In genomic region chr12:70543444-70543843, GRCh38 we compare ENCODE assay signal across 11 cellular contexts.
DNase-seq lines count a peak whose midpoint lies in the region; ATAC-seq and TF ChIP-seq lines count a peak whose summit lies in the region.
"Had no signal": no experiment of that assay in that cellular context is flagged by ENCODE, and none has a peak within 500 bp of the region (broad histone marks: within the 10 kb centered on the region; RNA-seq: fewer than 3 reads in every experiment).

No MANE protein-coding gene starts in this region.

- H3K9ac ChIP-seq in GM23248 (peak overlapping the region; percentile 43), H9 (ENCODE audit: extremely low read depth, insufficient read length, low read length) (no peak overlapping the region)

- H3K23ac ChIP-seq in H9 (ENCODE audit: insufficient read length, low read depth, low read length), result no peak overlapping the region

- H4K20me1 ChIP-seq in GM23248 (ENCODE audit: insufficient read depth) (no peaks in the 10 kb centered on the region), H9 (ENCODE audit: control insufficient read depth, insufficient read depth, insufficient read length) (no peaks in the 10 kb centered on the region)

- no peak overlapping the region for H4K8ac ChIP-seq in H9 (replicated peaks; ENCODE audit: insufficient read length, low read depth, low read length)

- 1 to 3% methylated on average over 6 of the region's 6 CpGs for WGBS in GM23248 (ENCODE audit: low coverage in 1 of 2, low lambda C conversion rate in 2 of 2, missing lambda C conversion rate in 2 of 2), 2 experiments
- WGBS in tibial nerve, 2 donors, result 37 to 43% methylated on average over 6 of the region's 6 CpGs
- WGBS in H9 (ENCODE audit: extremely low coverage, insufficient read length, low lambda C conversion rate), result no CpG with 5 or more reads among the region's 6 CpGs

- H3K27ac ChIP-seq in GM23248 (peak overlapping the region; percentile 75), tibial nerve (peak overlapping the region in 2 of 4 donors; percentile 23 to 58), H9 (ENCODE audit: insufficient read length, low read depth, low read length) (no peak overlapping the region)

- TF ChIP-seq CTCF in tibial nerve (IDR thresholded peaks at IDR 0.05), result no peak
- TF ChIP-seq CTCF in H9 (conservative IDR thresholded peaks at IDR 0.05), result no peak

- H3K9me3 Mint-ChIP-seq in stimulated activated memory B cell treated with anti-CD40 and anti-IgM and Interleukin-4, amounts not matched to agents 10 μg/mL and 1 μg/mL and 100 μg/mL, for 72 hours, result no peaks in the 10 kb centered on the region
- no peaks in the 10 kb centered on the region for H3K9me3 Mint-ChIP-seq in H9
- H3K9me3 Mint-ChIP-seq: stimulated activated effector memory CD8-positive, alpha-beta T cell treated with anti-CD3 and anti-CD28 coated beads, Interleukin-12 subunit alpha, Interleukin-12 subunit beta, amount 100 ng/mL, for 72 hours had no signal

- no peak overlapping the region for H4K5ac ChIP-seq in H9 (ENCODE audit: insufficient read length, low read depth, low read length)

- peak; percentile 98 for DNase-seq in GM23248
- DNase-seq in SK-MEL-5 (ENCODE audit: low read depth, low spot score), result peak; percentile 57
- DNase-seq in fibroblast of the conjunctiva (ENCODE audit: low read depth), result peak; percentile 67
- DNase-seq in skeletal muscle cell (ENCODE audit: low read depth), result peak; percentile 97
- no peak for DNase-seq in tibial nerve (ENCODE audit: low spot score in 2 of 2)
- no peak for DNase-seq in activated CD4-positive, alpha-beta T cell treated with anti-CD3 and anti-CD28 coated beads, Interleukin-2, amount 50 U/mL, for 48 hours
- DNase-seq in H9, result no peak
- DNase-seq: activated T-cell treated with anti-CD3 and anti-CD28 coated beads, Interleukin-2, amount 50 U/mL, for 1 hour had no signal

- no peak for ATAC-seq in stimulated activated memory B cell treated with anti-CD40 and anti-IgM and Interleukin-4, amounts not matched to agents 10 μg/mL and 1 μg/mL and 100 μg/mL, for 72 hours
- ATAC-seq: stimulated activated effector memory CD8-positive, alpha-beta T cell treated with anti-CD3 and anti-CD28 coated beads, Interleukin-12 subunit alpha, Interleukin-12 subunit beta, amount 100 ng/mL, for 72 hours had no signal

- H2AK5ac ChIP-seq in H9 (ENCODE audit: insufficient read length, low read length), result no peak overlapping the region

- H3K4me2 ChIP-seq in GM23248 (ENCODE audit: unreplicated experiment) (peak overlapping the region; percentile 54), H9 (ENCODE audit: insufficient read depth, insufficient read length, low read length) (no peak overlapping the region)

- peaks cover 18% of the 10 kb centered on the region for H3F3A ChIP-seq in GM23248 (ENCODE audit: insufficient read depth)

- H2AFZ ChIP-seq in GM23248 (peak overlapping the region; percentile 13; the same call in 1 of the 2 replicates), H9 (ENCODE audit: low read length) (no peak overlapping the region)

- no peak overlapping the region for H2BK20ac ChIP-seq in H9 (ENCODE audit: low read depth, low read length, poor library complexity, severe bottlenecking)

- H2BK12ac ChIP-seq in H9 (ENCODE audit: insufficient read length, low read depth, low read length), result no peak overlapping the region

- H3K9me2 ChIP-seq in GM23248 (ENCODE audit: insufficient read depth), result no peaks in the 10 kb centered on the region

- TF ChIP-seq EP300 in tibial nerve (IDR thresholded peaks at IDR 0.05), result peak in 1 of 2 donors; percentile 52

- H3K27me3 Mint-ChIP-seq in stimulated activated memory B cell treated with anti-CD40 and anti-IgM and Interleukin-4, amounts not matched to agents 10 μg/mL and 1 μg/mL and 100 μg/mL, for 72 hours, result no peaks in the 10 kb centered on the region
- no peaks in the 10 kb centered on the region for H3K27me3 Mint-ChIP-seq in H9 (ENCODE audit: low read depth)

- no peaks in the 10 kb centered on the region for H3K4me1 Mint-ChIP-seq in stimulated activated memory B cell treated with anti-CD40 and anti-IgM and Interleukin-4, amounts not matched to agents 10 μg/mL and 1 μg/mL and 100 μg/mL, for 72 hours
- H3K4me1 Mint-ChIP-seq in H9, result peaks cover 3 to 7% of the 10 kb centered on the region in 2 experiments; a peak in 3 of 4 replicates
- H3K4me1 Mint-ChIP-seq: stimulated activated effector memory CD8-positive, alpha-beta T cell treated with anti-CD3 and anti-CD28 coated beads, Interleukin-12 subunit alpha, Interleukin-12 subunit beta, amount 100 ng/mL, for 72 hours had no signal

- no peaks in the 10 kb centered on the region for H3K36me3 ChIP-seq in GM23248 (ENCODE audit: low read depth)
- H3K36me3 ChIP-seq in tibial nerve, result no peaks in the 10 kb centered on the region

- H3K4me3 Mint-ChIP-seq in stimulated activated memory B cell treated with anti-CD40 and anti-IgM and Interleukin-4, amounts not matched to agents 10 μg/mL and 1 μg/mL and 100 μg/mL, for 72 hours, result no peak overlapping the region
- no peak overlapping the region for H3K4me3 Mint-ChIP-seq in H9
- H3K4me3 Mint-ChIP-seq: stimulated activated effector memory CD8-positive, alpha-beta T cell treated with anti-CD3 and anti-CD28 coated beads, Interleukin-12 subunit alpha, Interleukin-12 subunit beta, amount 100 ng/mL, for 72 hours had no signal

- H3K4me1 ChIP-seq in GM23248 (ENCODE audit: insufficient read depth) (peaks cover 15% of the 10 kb centered on the region), tibial nerve (peaks cover 0 to 21% (median 3%) of the 10 kb centered on the region in 4 donors), H9 (ENCODE audit: insufficient read depth, low read length) (peaks cover 3% of the 10 kb centered on the region; the same call in 1 of the 2 replicates)

- H2BK15ac ChIP-seq in H9 (ENCODE audit: low read depth, low read length), result no peak overlapping the region

- no peak overlapping the region for H3K27ac Mint-ChIP-seq in stimulated activated memory B cell treated with anti-CD40 and anti-IgM and Interleukin-4, amounts not matched to agents 10 μg/mL and 1 μg/mL and 100 μg/mL, for 72 hours
- H3K27ac Mint-ChIP-seq in H9, result no peak overlapping the region
- H3K27ac Mint-ChIP-seq: progenitor cell of endocrine pancreas; stimulated activated effector memory CD8-positive, alpha-beta T cell treated with anti-CD3 and anti-CD28 coated beads, Interleukin-12 subunit alpha, Interleukin-12 subunit beta, amount 100 ng/mL, for 72 hours had no signal

- no peak overlapping the region for H3T11ph ChIP-seq in H9 (ENCODE audit: low read length)

- H3K4ac ChIP-seq in H9 (ENCODE audit: low read depth, low read length), result no peak overlapping the region

- H4K91ac ChIP-seq in H9 (ENCODE audit: insufficient read length, low read depth, low read length), result no peak overlapping the region

- H3K14ac ChIP-seq in H9 (ENCODE audit: insufficient read depth, low read length), result no peak overlapping the region

- H3K4me3 ChIP-seq in GM23248, result no peak overlapping the region
- H3K4me3 ChIP-seq in skeletal muscle cell (ENCODE audit: low read depth, low read length), result no peak overlapping the region
- no peak overlapping the region for H3K4me3 ChIP-seq in tibial nerve

- no peaks in the 10 kb centered on the region for H3K36me3 Mint-ChIP-seq in stimulated activated memory B cell treated with anti-CD40 and anti-IgM and Interleukin-4, amounts not matched to agents 10 μg/mL and 1 μg/mL and 100 μg/mL, for 72 hours
- H3K36me3 Mint-ChIP-seq in H9 (ENCODE audit: insufficient read depth in 1 of 3, low read depth in 3 of 3), result no peaks in the 10 kb centered on the region
- H3K36me3 Mint-ChIP-seq: stimulated activated effector memory CD8-positive, alpha-beta T cell treated with anti-CD3 and anti-CD28 coated beads, Interleukin-12 subunit alpha, Interleukin-12 subunit beta, amount 100 ng/mL, for 72 hours had no signal

- no peak overlapping the region for H2BK120ac ChIP-seq in H9 (ENCODE audit: low read depth, low read length, poor library complexity, severe bottlenecking)

- H2BK5ac ChIP-seq in H9 (ENCODE audit: insufficient read length, low read length), result no peak overlapping the region

- H3K18ac ChIP-seq in H9 (ENCODE audit: insufficient read length, low read depth, low read length), result no peak overlapping the region

- H3K27me3 ChIP-seq in GM23248 (replicated peaks; ENCODE audit: insufficient read depth), result no peaks in the 10 kb centered on the region
- H3K27me3 ChIP-seq in tibial nerve, result no peaks in the 10 kb centered on the region
- H3K27me3 ChIP-seq in H9 (ENCODE audit: insufficient read depth, low read length), result no peaks in the 10 kb centered on the region

- in situ Hi-C loops in GM23248 (cut with MboI) (no loop called here), SK-MEL-5 (cut with HindIII; ENCODE audit: low pct_unique_long_range_greater_than_20kb, low sequenced_read_pairs) (no loop called here)

- H3K9me3 ChIP-seq in GM23248 (ENCODE audit: low read depth) (no peaks in the 10 kb centered on the region), tibial nerve (no peaks in the 10 kb centered on the region), H9 (ENCODE audit: control insufficient read depth, low read depth, low read length) (no peaks in the 10 kb centered on the region)

- H3K56ac ChIP-seq in H9 (ENCODE audit: insufficient read length, low read depth, low read length), result no peak overlapping the region

- no peaks in the 10 kb centered on the region for H3K23me2 ChIP-seq in H9 (ENCODE audit: insufficient read length, low read depth, low read length, poor library complexity, severe bottlenecking)

- H3K79me1 ChIP-seq in H9 (ENCODE audit: insufficient read depth, low read depth, low read length, poor library complexity, severe bottlenecking), result no peaks in the 10 kb centered on the region

- TF ChIP-seq POLR2A in tibial nerve (IDR thresholded peaks at IDR 0.05), result no peak

- H3K79me2 ChIP-seq in GM23248 (ENCODE audit: insufficient read depth) (no peaks in the 10 kb centered on the region), H9 (ENCODE audit: insufficient read depth, low read length) (no peaks in the 10 kb centered on the region)

Comparison
In these comparisons a context has a peak if more than half of its experiments do, and no peak if none do; other contexts are left out.
1. DNase-seq: peak in GM23248 (single experiment), SK-MEL-5 (single experiment), fibroblast of the conjunctiva (single experiment) and skeletal muscle cell (single experiment); none in tibial nerve (0 of 2), activated CD4-positive, alpha-beta T cell treated with anti-CD3 and anti-CD28 coated beads, Interleukin-2, amount 50 U/mL, for 48 hours (0 of 2) and H9 (single experiment).